8 cellular contexts compared by ENCODE assay signal in the genomic region with DNA sequence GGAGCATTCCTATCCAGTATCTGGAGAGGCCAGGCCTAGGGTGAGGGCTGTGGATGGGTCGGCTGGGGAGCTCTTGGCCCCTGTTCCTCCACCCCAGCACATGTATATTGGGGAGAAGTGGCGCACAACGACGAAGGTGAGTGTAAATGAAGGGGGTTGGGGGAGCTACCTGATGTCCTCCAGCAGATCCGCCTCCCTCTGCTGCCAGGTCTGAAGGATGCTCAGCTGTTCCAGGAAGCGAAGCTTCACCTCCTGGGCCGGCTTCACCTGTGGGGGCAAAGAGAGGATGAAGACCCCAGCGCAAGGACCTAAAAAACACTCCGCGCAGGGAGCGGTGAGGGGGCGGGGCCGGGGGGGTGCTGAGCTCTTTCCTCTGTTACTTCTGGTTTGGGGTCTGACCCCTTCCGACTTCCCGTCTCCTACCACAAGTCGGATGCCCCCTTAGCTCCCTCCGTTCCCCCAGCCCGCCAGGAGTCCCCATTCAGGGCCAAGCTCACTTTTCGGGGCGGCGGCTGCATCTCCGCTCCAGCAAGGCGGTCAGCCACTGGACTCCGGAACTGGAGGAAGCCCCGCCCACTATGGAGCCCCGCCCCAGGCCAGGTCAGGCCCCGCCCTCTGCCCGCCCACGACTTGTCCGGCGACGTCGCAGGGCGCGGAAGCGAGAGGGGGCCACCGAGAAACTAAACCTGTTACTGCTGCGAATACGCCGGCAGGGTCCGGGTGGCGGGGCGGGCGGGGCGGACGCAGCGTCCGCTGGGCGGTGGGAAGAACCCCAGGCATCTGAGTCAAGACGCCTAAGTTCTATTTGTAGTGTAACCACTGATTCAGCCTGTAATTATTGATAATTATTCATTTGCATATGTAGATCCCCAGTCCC. TPM values are rescaled to one million over a fixed set of nuclear protein-coding genes. Genes with fewer than 3 reads are reported as not detected.
A peak's percentile ranks its signal among the peaks of the same experiment; 100 is the strongest.
DNase-seq lines count a peak whose midpoint lies in the region; TF ChIP-seq lines count a peak whose summit lies in the region.

Gene FCHSD1 (minus strand): TSS at position 568 of the 877 bp plus-strand sequence. CDS start 50 bp downstream, at position 518.

- H3K36me3 Mint-ChIP-seq in HFFc6 (ENCODE audit: low read depth) = peaks cover 42% of the 10 kb centered on the region

- no peaks in the 10 kb centered on the region for H3K27me3 ChIP-seq in kidney epithelial cell (ENCODE audit: control insufficient read depth, insufficient read depth, low read length)

- H3K4me1 Mint-ChIP-seq in HFFc6 (ENCODE audit: low read depth) = peaks cover 48% of the 10 kb centered on the region

- no peak for TF ChIP-seq CTCF in GM13976 (IDR thresholded peaks at IDR 0.05; ENCODE audit: borderline replicate concordance, control extremely low read depth, extremely low read depth, insufficient read depth, missing control alignments)
- no peak for TF ChIP-seq CTCF in HFFc6 (IDR thresholded peaks at IDR 0.05)
- no peak for TF ChIP-seq CTCF in kidney epithelial cell (IDR thresholded peaks at IDR 0.05; ENCODE audit: insufficient read depth, low read length, poor library complexity, severe bottlenecking)

- no peaks in the 10 kb centered on the region; the same call in 1 of the 2 replicates for H3K27me3 Mint-ChIP-seq in HFFc6 (ENCODE audit: insufficient read depth)

- peak; percentile 100 for DNase-seq in GM13976 (ENCODE audit: low spot score)
- DNase-seq in HFFc6 = peak; percentile 69
- DNase-seq in NCI-H1417 (lab: John Stamatoyannopoulos, UW) = peak; percentile 51 to 72 (median 58)
- DNase-seq in activated CD4-positive, CD25-positive, alpha-beta regulatory T cell (lab: John Stamatoyannopoulos, UW) = peak; percentile 60 to 69 (median 66)
- DNase-seq in cerebellar cortex (ENCODE audit: low spot score) = peak; percentile 44
- DNase-seq in kidney epithelial cell (ENCODE audit: low read depth) = peak; percentile 29
- DNase-seq in stimulated activated CD4-positive, alpha-beta T cell treated with anti-CD3 and anti-CD28 coated beads, Interleukin-15, amount 100 ng/mL, for 24 hours = peak; percentile 87
- no peak for DNase-seq in NCI-H2107 (lab: John Stamatoyannopoulos, UW)

- peak within 1 kb of the TSS; percentile 83 for H3K27ac Mint-ChIP-seq in HFFc6

- H3K9me3 Mint-ChIP-seq in HFFc6 = no peaks in the 10 kb centered on the region

- peak within 1 kb of the TSS; percentile 79 for H3K4me3 ChIP-seq in kidney epithelial cell (ENCODE audit: low read depth, low read length)

- no peaks in the 10 kb centered on the region for H3K36me3 ChIP-seq in kidney epithelial cell (ENCODE audit: control insufficient read depth, insufficient read depth, low read length)

- in situ Hi-C loops in GM13976 (cut with MboI; ENCODE audit: low sequenced_read_pairs, unreplicated experiment) = no loop called here

- H3K4me3 Mint-ChIP-seq in HFFc6 = peak within 1 kb of the TSS; percentile 94

RNA-seq across cellular contexts. Expression of gene FCHSD1, which starts in this region (rescaled TPM):
- total RNA-seq in HFFc6 (2021; fragmentation: NEBNext Ultra II Directional; extraction: Animal tissue kit (Norgen Biotek cat#: 25700)) = 10 to 100 TPM; 20.8 to 31.7 (median 25.3) TPM
- 18.1 and 38.5 TPM in 2 replicates for total RNA-seq in kidney epithelial cell
